In genomic region chr19:31730270-31730669, GRCh38 we compare ENCODE assay signal across 20 cellular contexts.
DNase-seq lines count a peak whose midpoint lies in the region; ATAC-seq and TF ChIP-seq lines count a peak whose summit lies in the region.
"Had no signal": no experiment of that assay in that cellular context is flagged by ENCODE, and none has a peak within 500 bp of the region (broad histone marks: within the 10 kb centered on the region; RNA-seq: fewer than 3 reads in every experiment).

No MANE protein-coding gene starts in this region.

- H2BK15ac ChIP-seq in H9 (ENCODE audit: low read depth, low read length), result no peak overlapping the region

- H3K27ac Mint-ChIP-seq in H9, result no peak overlapping the region
- H3K27ac Mint-ChIP-seq: B cell; CD4-positive, CD25-positive, alpha-beta regulatory T cell; CD8-positive, alpha-beta T cell had no signal

- H3K79me2 ChIP-seq in H9 (ENCODE audit: insufficient read depth, low read length), result no peaks in the 10 kb centered on the region

- no peak overlapping the region for H3K18ac ChIP-seq in H9 (ENCODE audit: insufficient read length, low read depth, low read length)

- H2AK5ac ChIP-seq in H9 (ENCODE audit: insufficient read length, low read length), result no peak overlapping the region

- H2BK5ac ChIP-seq in H9 (ENCODE audit: insufficient read length, low read length), result no peak overlapping the region

- no peak overlapping the region for H4K91ac ChIP-seq in H9 (ENCODE audit: insufficient read length, low read depth, low read length)

- DNase-seq in H9 (no peak), NAMALWA (ENCODE audit: low spot score) (peak; percentile 4), lung (ENCODE audit: low spot score) (peak; percentile 27), DMS153 (lab: John Stamatoyannopoulos, UW) (no peak), NCI-H748 treated with DMSO at 0.1 percent for 48 hours (lab: John Stamatoyannopoulos, UW) (no peak)
- no peak for DNase-seq in stimulated activated CD4-positive, alpha-beta T cell treated with anti-CD3 and anti-CD28 coated beads, Interleukin-1b, Interleukin-23, amount 100 ng/mL, for 48 hours
- DNase-seq: Caco-2; CD4-positive, CD25-positive, alpha-beta regulatory T cell; CD8-positive, alpha-beta T cell; DMS79; EL; GDM1; GM23248; H7 had no signal

- no peak overlapping the region for H3K27ac ChIP-seq in H9 (ENCODE audit: insufficient read length, low read depth, low read length)
- H3K27ac ChIP-seq in lung (ENCODE audit: low read depth in 1 of 2, low read length in 1 of 2), result no peak overlapping the region
- H3K27ac ChIP-seq: 22Rv1, BLaER1, C4-2B, GM23248 had no signal

- no peak overlapping the region for H3K56ac ChIP-seq in H9 (ENCODE audit: insufficient read length, low read depth, low read length)

- H3K27me3 Mint-ChIP-seq in H9 (ENCODE audit: low read depth), result no peaks in the 10 kb centered on the region
- H3K27me3 Mint-ChIP-seq: B cell; CD4-positive, CD25-positive, alpha-beta regulatory T cell had no signal

- H3K9me3 Mint-ChIP-seq in H9, result no peaks in the 10 kb centered on the region
- H3K9me3 Mint-ChIP-seq: CD8-positive, alpha-beta T cell had no signal

- H3K4me1 Mint-ChIP-seq in H9, result peaks cover 8 to 9% of the 10 kb centered on the region in 2 experiments
- H3K4me1 Mint-ChIP-seq: B cell; CD4-positive, CD25-positive, alpha-beta regulatory T cell had no signal

- TF ChIP-seq CTCF in H9 (conservative IDR thresholded peaks at IDR 0.05) (no peak), lung (IDR thresholded peaks at IDR 0.05; ENCODE audit: control extremely low read depth, extremely low read depth) (no peak)

- H2BK12ac ChIP-seq in H9 (ENCODE audit: insufficient read length, low read depth, low read length), result no peak overlapping the region

- H2BK20ac ChIP-seq in H9 (ENCODE audit: low read depth, low read length, poor library complexity, severe bottlenecking), result no peak overlapping the region

- H2AFZ ChIP-seq in H9 (ENCODE audit: low read length), result no peak overlapping the region
- H2AFZ ChIP-seq: GM23248 had no signal

- H3K79me1 ChIP-seq in H9 (ENCODE audit: insufficient read depth, low read depth, low read length, poor library complexity, severe bottlenecking), result no peaks in the 10 kb centered on the region

- H3K36me3 ChIP-seq in lung (ENCODE audit: control insufficient read depth in 2 of 2, insufficient read depth in 2 of 2, low read length in 2 of 2), result no peaks in the 10 kb centered on the region
- H3K36me3 ChIP-seq: BLaER1 had no signal

- no peak overlapping the region for H3K23ac ChIP-seq in H9 (ENCODE audit: insufficient read length, low read depth, low read length)

- no peak overlapping the region for H3K9ac ChIP-seq in H9 (ENCODE audit: extremely low read depth, insufficient read length, low read length)
- H3K9ac ChIP-seq: BLaER1, GM23248 had no signal

- H2BK120ac ChIP-seq in H9 (ENCODE audit: low read depth, low read length, poor library complexity, severe bottlenecking), result no peak overlapping the region

- H3T11ph ChIP-seq in H9 (ENCODE audit: low read length), result no peak overlapping the region

- H3K4ac ChIP-seq in H9 (ENCODE audit: low read depth, low read length), result no peak overlapping the region

- no peak for ATAC-seq in lung (ENCODE audit: insufficient read depth, low FRiP score)
- ATAC-seq: CD8-positive, alpha-beta T cell; GM12878; HCT116 had no signal

- H4K20me1 ChIP-seq in H9 (ENCODE audit: control insufficient read depth, insufficient read depth, insufficient read length), result no peaks in the 10 kb centered on the region
- H4K20me1 ChIP-seq: BLaER1 had no signal

- H4K8ac ChIP-seq in H9 (replicated peaks; ENCODE audit: insufficient read length, low read depth, low read length), result no peak overlapping the region

- H3K4me3 ChIP-seq in lung, result no peak overlapping the region
- H3K4me3 ChIP-seq: BLaER1, GM12878, GM23248 had no signal

- H3K27me3 ChIP-seq in H9 (ENCODE audit: insufficient read depth, low read length) (no peaks in the 10 kb centered on the region), lung (ENCODE audit: control insufficient read depth, insufficient read depth) (no peaks in the 10 kb centered on the region)
- H3K27me3 ChIP-seq: BLaER1 had no signal

- H3K23me2 ChIP-seq in H9 (ENCODE audit: insufficient read length, low read depth, low read length, poor library complexity, severe bottlenecking), result no peaks in the 10 kb centered on the region

- H3K36me3 Mint-ChIP-seq in H9 (ENCODE audit: insufficient read depth in 1 of 3, low read depth in 3 of 3), result no peaks in the 10 kb centered on the region
- H3K36me3 Mint-ChIP-seq: CD4-positive, CD25-positive, alpha-beta regulatory T cell; CD8-positive, alpha-beta T cell had no signal

- peak overlapping the region; percentile 41 for H4K5ac ChIP-seq in H9 (ENCODE audit: insufficient read length, low read depth, low read length)

- H3K4me3 Mint-ChIP-seq in H9, result no peak overlapping the region
- H3K4me3 Mint-ChIP-seq: B cell; CD4-positive, CD25-positive, alpha-beta regulatory T cell; CD8-positive, alpha-beta T cell had no signal

- no peak overlapping the region for H3K14ac ChIP-seq in H9 (ENCODE audit: insufficient read depth, low read length)

- H3K4me2 ChIP-seq in H9 (ENCODE audit: insufficient read depth, insufficient read length, low read length), result no peak overlapping the region
- H3K4me2 ChIP-seq: BLaER1 had no signal

- no CpG with 5 or more reads among the region's 2 CpGs for WGBS in H9 (ENCODE audit: extremely low coverage, insufficient read length, low lambda C conversion rate)
- 78 to 79% methylated on average over 2 of the region's 2 CpGs for WGBS in lung, 2 donors

- H3K9me3 ChIP-seq in H9 (ENCODE audit: control insufficient read depth, low read depth, low read length), result no peaks in the 10 kb centered on the region
- H3K9me3 ChIP-seq in lung (ENCODE audit: control insufficient read depth in 2 of 2, insufficient read depth in 1 of 2, low read length in 1 of 2), result no peaks in the 10 kb centered on the region
- H3K9me3 ChIP-seq: BLaER1 had no signal

- H3K4me1 ChIP-seq in H9 (ENCODE audit: insufficient read depth, low read length) (peaks cover 2% of the 10 kb centered on the region; the same call in 1 of the 2 replicates), lung (ENCODE audit: control insufficient read depth in 2 of 2, insufficient read depth in 2 of 2, low read length in 2 of 2) (peaks cover 0 to 1% of the 10 kb centered on the region in 2 donors)
- H3K4me1 ChIP-seq: BLaER1 had no signal

Comparison
In these comparisons a context has a peak if more than half of its experiments do, and no peak if none do; other contexts are left out.
1. DNase-seq: peak in NAMALWA (single experiment) and lung (single experiment); none in H9 (single experiment), stimulated activated CD4-positive, alpha-beta T cell treated with anti-CD3 and anti-CD28 coated beads, Interleukin-1b, Interleukin-23, amount 100 ng/mL, for 48 hours (single experiment), DMS153 (single experiment) and NCI-H748 treated with DMSO at 0.1 percent for 48 hours (single experiment).